1 cellular context compared by ENCODE assay signal in the genomic region with DNA sequence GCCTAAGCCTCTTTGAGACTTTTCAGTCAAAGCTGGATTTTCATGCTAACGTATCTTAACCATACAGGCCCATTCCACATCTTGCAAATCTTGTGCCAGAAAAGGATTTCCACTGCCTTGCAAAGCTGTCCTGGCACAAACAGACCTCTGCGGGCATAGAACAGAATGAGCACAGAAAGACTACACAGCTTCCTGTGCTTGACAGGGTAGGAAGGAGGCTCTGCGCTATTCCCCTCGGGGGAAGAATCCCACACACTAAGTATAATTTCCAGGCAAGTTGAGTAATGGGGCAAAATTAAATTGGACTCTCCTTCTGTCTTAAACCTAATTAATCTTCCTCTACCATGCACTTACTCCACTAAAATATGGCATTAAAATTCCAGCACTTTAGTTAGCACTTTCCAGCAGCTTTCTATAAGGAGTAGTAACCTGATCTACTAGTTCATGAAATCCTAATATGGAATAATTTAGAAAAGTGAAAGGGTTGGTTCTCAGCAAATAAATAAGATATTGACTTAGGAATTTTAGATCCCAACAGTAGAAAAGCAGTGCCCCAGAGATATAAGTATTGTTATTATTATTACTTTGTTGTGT.
A peak's percentile ranks its signal among the peaks of the same experiment; 100 is the strongest.
TF ChIP-seq lines count a peak whose summit lies in the region.

No MANE protein-coding gene starts in this region.

TF ChIP-seq in HEK293, 187 proteins besides CTCF, POLR2A, EP300 and RAD21:
- TF ChIP-seq ZBTB1 (tag by site-specific recombination; IDR thresholded peaks at IDR 0.05): no peak
- TF ChIP-seq ZFP41 (tag by site-specific recombination; IDR thresholded peaks at IDR 0.05; ENCODE audit: borderline replicate concordance): no peak
- no peak for TF ChIP-seq ZNF175 (tag by site-specific recombination; IDR thresholded peaks at IDR 0.05)
- peak; percentile 75 for TF ChIP-seq WT1 (tag by site-specific recombination; IDR thresholded peaks at IDR 0.05)
- no peak for TF ChIP-seq ZBTB21 (tag by site-specific recombination; IDR thresholded peaks at IDR 0.05)
